Comparison of ENCODE assay signal across 12 cellular contexts in the genomic region with DNA sequence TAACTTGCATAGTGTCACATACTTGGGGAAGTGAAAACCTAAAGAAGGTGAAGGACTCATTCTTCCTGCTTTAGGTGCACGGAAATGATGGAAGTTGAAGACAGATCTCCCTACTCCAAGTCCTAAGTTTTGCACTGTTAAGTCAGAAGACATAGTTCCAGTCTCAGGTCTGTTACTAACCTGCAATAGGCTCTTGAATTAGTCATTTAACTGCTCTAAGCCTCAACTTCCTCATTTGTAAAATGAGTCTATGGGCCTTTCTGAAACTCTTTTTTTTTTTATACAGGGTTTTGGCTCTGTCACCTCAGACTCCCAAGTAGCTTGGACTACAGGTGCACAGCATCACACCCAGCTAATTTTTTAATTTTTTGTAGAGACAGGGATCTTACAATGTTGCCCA. TPM values are rescaled to one million over a fixed set of nuclear protein-coding genes. Genes with fewer than 3 reads are reported as not detected.
DNase-seq lines count a peak whose midpoint lies in the region; ATAC-seq, FAIRE-seq and TF ChIP-seq lines count a peak whose summit lies in the region.
"Had no signal": no experiment of that assay in that cellular context is flagged by ENCODE, and none has a peak within 500 bp of the region (broad histone marks: within the 10 kb centered on the region; RNA-seq: fewer than 3 reads in every experiment).

No MANE protein-coding gene starts in this region.

- H3K27ac Mint-ChIP-seq in glutamatergic neuron (ENCODE audit: unreplicated experiment): no peak overlapping the region

- SMC1A ChIA-PET in GM12878 (lab: Charles Lee; ENCODE audit: uncharacterized antibody, unreplicated experiment): interaction anchor here (1.2 to 29.3 kb wide), 9 partner anchors 9 to 127 kb away, joined by 3 to 972 read pairs (median 6); partner anchors contain the start of gene POU2AF1

- H3K27me3 Mint-ChIP-seq in glutamatergic neuron (ENCODE audit: unreplicated experiment): no peaks in the 10 kb centered on the region

- H3K27me3 ChIP-seq in GM12878 (replicated peaks in 1 of 2; ENCODE audit: control insufficient read depth in 2 of 2, insufficient read depth in 2 of 2, low read length in 1 of 2) (no peaks in the 10 kb centered on the region), colonic mucosa (no peaks in the 10 kb centered on the region)
- H3K27me3 ChIP-seq: heart left ventricle had no signal

- no TSS peak for BruUV-seq in GM12878 (replicated peaks; lab: Mats Ljungman, UMichigan)

- peaks cover 4% of the 10 kb centered on the region for H3K79me2 ChIP-seq in GM12878 (ENCODE audit: control insufficient read depth, insufficient read depth, low read length)

- no peak for FAIRE-seq in GM12878 (lab: Jason Lieb, UNC)
- FAIRE-seq: K562 had no signal

- in situ Hi-C loops in GM12878 (cut with MboI): no loop called here

- H3K27ac ChIP-seq in GM12878 (ENCODE audit: control insufficient read depth, insufficient read depth): peak overlapping the region; percentile 92
- H3K27ac ChIP-seq in colonic mucosa: no peak overlapping the region
- H3K27ac ChIP-seq: heart left ventricle had no signal

- no peak for TF ChIP-seq POLR2A in GM12878 (IDR thresholded peaks at IDR 0.05; ENCODE audit: low read depth, low read length)

- peak overlapping the region; percentile 56 for H3K4me2 ChIP-seq in GM12878 (ENCODE audit: control insufficient read depth, insufficient read depth)

- peaks cover 5% of the 10 kb centered on the region for H3K36me3 Mint-ChIP-seq in glutamatergic neuron (ENCODE audit: unreplicated experiment)

- no peak overlapping the region for H3K4me3 Mint-ChIP-seq in glutamatergic neuron (ENCODE audit: unreplicated experiment)

- POLR2A ChIA-PET in GM12878 (lab: Charles Lee): interaction anchor here (1.0 to 16.5 kb wide), 4 partner anchors 9 to 39 kb away, joined by 3 to 415 read pairs (median 7); partner anchors contain the start of gene POU2AF1

- intact Hi-C loops in GM12878 (cut with micrococcal nuclease; ENCODE audit: unreplicated experiment): loop anchor here (1.0 kb wide), 1 partner anchor 31 kb away; the partner anchor contains the start of gene POU2AF1
- intact Hi-C loops in colonic mucosa (cut with DNase I): no loop called here

- peaks cover 72% of the 10 kb centered on the region for H3K4me1 ChIP-seq in GM12878 (ENCODE audit: control insufficient read depth, insufficient read depth, low read length)
- no peaks in the 10 kb centered on the region for H3K4me1 ChIP-seq in colonic mucosa
- H3K4me1 ChIP-seq: heart left ventricle had no signal

- H3K4me3 ChIP-seq in GM12878 (peak overlapping the region; percentile 14; the same call in 1 of the 2 replicates), colonic mucosa (no peak overlapping the region)
- H3K4me3 ChIP-seq: heart left ventricle, K562 had no signal

- no peaks in the 10 kb centered on the region; the same call in 2 of the 3 replicates for H3K9me3 ChIP-seq in GM12878 (replicated peaks; ENCODE audit: control insufficient read depth, insufficient read depth, low read length)
- H3K9me3 ChIP-seq in colonic mucosa: no peaks in the 10 kb centered on the region
- H3K9me3 ChIP-seq: heart left ventricle had no signal

- RAD21 ChIA-PET in GM12878 (lab: Charles Lee; ENCODE audit: unreplicated experiment): interaction anchor here (0.9 to 19.2 kb wide), 7 partner anchors 11 to 126 kb away, joined by 3 to 657 read pairs (median 5); partner anchors contain the start of gene POU2AF1

- H3K9ac ChIP-seq in GM12878 (ENCODE audit: control insufficient read depth, insufficient read depth, low read length) (peak overlapping the region; percentile 45; the same call in 1 of the 2 replicates), colonic mucosa (ENCODE audit: low read depth in 2 of 2, low read length in 2 of 2) (no peak overlapping the region)

- TF ChIP-seq EP300 in GM12878 (IDR thresholded peaks at IDR 0.05; ENCODE audit: borderline replicate concordance in 1 of 2, control insufficient read depth in 1 of 2, low read depth in 2 of 2, low read length in 2 of 2): peak in 1 of 2 experiments; percentile 79; a peak in 2 of 4 replicates

- H3K36me3 ChIP-seq in GM12878 (ENCODE audit: control insufficient read depth in 2 of 2, insufficient read depth in 2 of 2, low read length in 1 of 2) (no peaks in the 10 kb centered on the region), colonic mucosa (no peaks in the 10 kb centered on the region)
- H3K36me3 ChIP-seq: heart left ventricle had no signal

- H4K20me1 ChIP-seq in GM12878 (ENCODE audit: control insufficient read depth, insufficient read depth): no peaks in the 10 kb centered on the region

- ATAC-seq in GM18870 (IDR thresholded peaks at IDR 0.05; ENCODE audit: unreplicated experiment) (peak; percentile 77), HG02623 (IDR thresholded peaks at IDR 0.05; ENCODE audit: unreplicated experiment) (peak; percentile 56), HG03558 (IDR thresholded peaks at IDR 0.05; ENCODE audit: extremely low read depth, unreplicated experiment) (peak; percentile 46), GM12878 (peak; percentile 82)
- ATAC-seq: heart left ventricle, K562 had no signal

- H2AFZ ChIP-seq in GM12878 (ENCODE audit: control insufficient read depth, low read depth, low read length): no peak overlapping the region

- TF ChIP-seq RAD21 in GM12878 (IDR thresholded peaks at IDR 0.05; ENCODE audit: insufficient read depth, low read depth, low read length): no peak

- CTCF ChIA-PET in GM12878 (lab: Yijun Ruan, JAX): interaction anchor here (1.0 to 7.9 kb wide), 5 partner anchors 9 to 50 kb away, joined by 3 to 65 read pairs (median 7); no protein-coding TSS in a partner anchor

- H3K9me3 Mint-ChIP-seq in glutamatergic neuron (ENCODE audit: unreplicated experiment): no peaks in the 10 kb centered on the region

- DNase-seq in GM12878 (ENCODE audit: low read depth, low spot score): peak; percentile 85
- no peak for DNase-seq in activated CD4-positive, alpha-beta T cell treated with anti-CD3 and anti-CD28 coated beads for 1 hour
- DNase-seq in RKO (ENCODE audit: low spot score): no peak
- DNase-seq in colonic mucosa: no peak
- no peak for DNase-seq in glutamatergic neuron
- DNase-seq: central memory CD4-positive, alpha-beta T cell; heart left ventricle had no signal

- WGBS in GM12878 (ENCODE audit: insufficient coverage, insufficient replicate concordance, low lambda C conversion rate, missing lambda C conversion rate): 0% methylated on average over 1 of the region's 1 CpG

- TF ChIP-seq CTCF in GM12878 (IDR thresholded peaks at IDR 0.05 in 2 of 3, conservative IDR thresholded peaks at IDR 0.05 in 1 of 3; ENCODE audit: control insufficient read depth in 2 of 3, extremely low read depth in 1 of 3, insufficient read depth in 1 of 3, low read depth in 3 of 3, low read length in 3 of 3): no peak
- no peak for TF ChIP-seq CTCF in colonic mucosa (IDR thresholded peaks at IDR 0.05)
- TF ChIP-seq CTCF in glutamatergic neuron (IDR thresholded peaks at IDR 0.05; ENCODE audit: partially characterized antibody, unreplicated experiment): no peak

- H3K4me1 Mint-ChIP-seq in glutamatergic neuron (ENCODE audit: low read depth, unreplicated experiment): no peaks in the 10 kb centered on the region

TF ChIP-seq in GM12878, 131 proteins besides CTCF, POLR2A, EP300 and RAD21 (continues in another document):
- peak; percentile 34; the same call in 1 of the 2 replicates for TF ChIP-seq DPF2 (IDR thresholded peaks at IDR 0.05)
- TF ChIP-seq SPI1 (IDR thresholded peaks at IDR 0.05; ENCODE audit: borderline replicate concordance, insufficient read depth, low read depth, low read length): peak; percentile 77
- no peak for TF ChIP-seq ZNF24 (IDR thresholded peaks at IDR 0.05)
- TF ChIP-seq IRF4 (IDR thresholded peaks at IDR 0.05; ENCODE audit: low read depth, low read length): peak; percentile 79
- 0 out of 4 replicates have a peak, but pooled peaks of 1 of the 2 experiments have one; percentile 13 for TF ChIP-seq BHLHE40 (IDR thresholded peaks at IDR 0.05; ENCODE audit: borderline replicate concordance in 1 of 2, low read depth in 2 of 2, low read length in 1 of 2)
- TF ChIP-seq RAD51 (IDR thresholded peaks at IDR 0.05): no peak
- no peak for TF ChIP-seq NFYA (IDR thresholded peaks at IDR 0.05; ENCODE audit: borderline replicate concordance, low read depth, low read length)
- peak; percentile 28; the same call in 1 of the 2 replicates for TF ChIP-seq NBN (IDR thresholded peaks at IDR 0.05)
- TF ChIP-seq KDM1A (IDR thresholded peaks at IDR 0.05; ENCODE audit: borderline replicate concordance): no peak
- 0 out of 2 replicates have a peak, but pooled peaks have one; percentile 24 for TF ChIP-seq CREM (IDR thresholded peaks at IDR 0.05; ENCODE audit: low read depth)
- peak in 1 of 2 experiments; percentile 73; a peak in 1 of 4 replicates for TF ChIP-seq ETV6 (conservative IDR thresholded peaks at IDR 0.05 in 1 of 2, IDR thresholded peaks at IDR 0.05 in 1 of 2; ENCODE audit: borderline replicate concordance in 1 of 2, low read depth in 1 of 2)
- TF ChIP-seq MEF2A (IDR thresholded peaks at IDR 0.05; ENCODE audit: insufficient read depth, low read depth, low read length): 0 out of 2 replicates have a peak, but pooled peaks have one; percentile 8

RNA-seq across cellular contexts. Expression of gene POU2AF1, which starts 30.8 kb away (rescaled TPM):
- total RNA-seq in GM12878 (2013; cell fraction: nucleolus; rRNA removed): 165 and 176 TPM in 2 replicates
- total RNA-seq in GM12878 (2014; rRNA removed) (28.7 and 31.2 TPM in 2 replicates), GM12878 (2014; rRNA removed; fragmentation: Illumina TruSeq; extraction: Trizol) (31.9 and 35.1 TPM in 2 replicates), GM12878 (2021) (165 and 169 TPM in 2 replicates), colonic mucosa (1 to 10 TPM; 3.1 to 3.7 TPM), glutamatergic neuron (ENCODE audit: unreplicated experiment) (not detected)
- polyA plus RNA-seq in GM12878 (2011; ENCODE audit: low read depth): 175 TPM
- polyA plus RNA-seq in GM12878 (2011; rRNA removed) (34.5 and 61.7 TPM in 2 replicates), GM12878 (2014; fragmentation: Illumina TruSeq; extraction: Trizol) (97.7 and 107 TPM in 2 replicates), GM12878 (2014; fragmentation: Nextera tagmentation; extraction: Ambion mirVana) (10 to 100 TPM; 13.1 to 92.7 TPM), GM12878 (2014; rRNA removed) (93.5 and 128 TPM in 2 replicates), GM12878 (2016; fragmentation: Nextera tagmentation; extraction: Ambion mirVana) (10 to 100 TPM; 71.3 to 79.7 TPM)
- polyA plus RNA-seq in GM12878 (2011; cell fraction: cytosol; rRNA removed): 57.8 and 71.0 TPM in 2 replicates
- 98.1 and 141 TPM in 2 replicates for polyA plus RNA-seq in GM12878 (2011; cell fraction: nucleus; rRNA removed)
- polyA plus RNA-seq in GM12878 (2012): 246 and 275 TPM in 2 replicates
- 70.5 and 86.6 TPM in 2 replicates for polyA minus RNA-seq in GM12878 (2011; rRNA and poly(A)+ RNA removed)
- 55.2 and 55.6 TPM in 2 replicates for polyA minus RNA-seq in GM12878 (2011; cell fraction: cytosol; rRNA and poly(A)+ RNA removed)
- 48.6 and 100 TPM in 2 replicates for polyA minus RNA-seq in GM12878 (2011; cell fraction: nucleus; rRNA and poly(A)+ RNA removed)
- polyA plus RNA-seq: K562, neural cell had no signal

Comparison
In these comparisons a context has a peak if more than half of its experiments do, and no peak if none do; other contexts are left out.
1. RNA of gene POU2AF1, which starts 30.8 kb away (total RNA-seq): 28.7 to 176 TPM in GM12878; 3.1 to 3.7 TPM in colonic mucosa and not detected in glutamatergic neuron (single experiment); every median in the first group is over 4 times any median in the second.
2. Peak in every context shown above with its lines, with median percentiles within 50 percentile points of each other: ATAC-seq.